ENCODE assay signal across 1 cellular context in genomic region chr16:66856801-66857200, GRCh38.
TF ChIP-seq lines count a peak whose summit lies in the region.

No MANE protein-coding gene starts in this region.

TF ChIP-seq in SK-N-SH treated with all-trans-retinoic acid at 6 μM for 48 hours, 23 proteins besides CTCF, POLR2A, EP300 and RAD21 (continued from another document):
- TF ChIP-seq POU6F1 (CRISPR knock-in tag; IDR thresholded peaks at IDR 0.05; ENCODE audit: borderline replicate concordance, low read depth) (no peak), CSDC2 (CRISPR knock-in tag; IDR thresholded peaks at IDR 0.05) (no peak), CSRNP3 (CRISPR knock-in tag; IDR thresholded peaks at IDR 0.05) (no peak), PPARA (CRISPR knock-in tag; IDR thresholded peaks at IDR 0.05; ENCODE audit: borderline replicate concordance) (no peak), ZFP3 (CRISPR knock-in tag; IDR thresholded peaks at IDR 0.05) (no peak), ESRRG (CRISPR knock-in tag; IDR thresholded peaks at IDR 0.05) (no peak), RARB (CRISPR knock-in tag; IDR thresholded peaks at IDR 0.05) (no peak)
